9 cellular contexts compared by ENCODE assay signal in genomic region chr10:69567920-69568319, GRCh38. TPM values are rescaled to one million over a fixed set of nuclear protein-coding genes. Genes with fewer than 3 reads are reported as not detected.
DNase-seq lines count a peak whose midpoint lies in the region; ATAC-seq lines count a peak whose summit lies in the region.
"Had no signal": no experiment of that assay in that cellular context is flagged by ENCODE, and none has a peak within 500 bp of the region (broad histone marks: within the 10 kb centered on the region; RNA-seq: fewer than 3 reads in every experiment).

No MANE protein-coding gene starts in this region.

- H3K36me3 Mint-ChIP-seq in activated T-cell treated with anti-CD3 and anti-CD28 coated beads, Interleukin-2, amount 50 U/mL, for 24 hours (ENCODE audit: low read depth): no peaks in the 10 kb centered on the region
- no peaks in the 10 kb centered on the region for H3K36me3 Mint-ChIP-seq in activated CD4-positive, alpha-beta memory T cell treated with anti-CD3 and anti-CD28 coated beads, Interleukin-2, amount 10 ng/mL, durations not matched to agents 7 days and 5 days (ENCODE audit: low read depth)

- peaks cover 85% of the 10 kb centered on the region for H3K27me3 Mint-ChIP-seq in activated T-cell treated with anti-CD3 and anti-CD28 coated beads, Interleukin-2, amount 50 U/mL, for 24 hours
- H3K27me3 Mint-ChIP-seq in activated CD4-positive, alpha-beta memory T cell treated with anti-CD3 and anti-CD28 coated beads, Interleukin-2, amount 10 ng/mL, durations not matched to agents 7 days and 5 days: peaks cover 80% of the 10 kb centered on the region

- no peaks in the 10 kb centered on the region for H3K9me3 Mint-ChIP-seq in activated T-cell treated with anti-CD3 and anti-CD28 coated beads, Interleukin-2, amount 50 U/mL, for 24 hours
- no peaks in the 10 kb centered on the region for H3K9me3 Mint-ChIP-seq in activated CD4-positive, alpha-beta memory T cell treated with anti-CD3 and anti-CD28 coated beads, Interleukin-2, amount 10 ng/mL, durations not matched to agents 7 days and 5 days

- POLR2A ChIA-PET in activated CD4-positive, alpha-beta memory T cell treated with anti-CD3 and anti-CD28 coated beads, Interleukin-2, amount 10 ng/mL, durations not matched to agents 7 days and 5 days (lab: Charles Lee): no interaction called here

- peak; percentile 60 for DNase-seq in activated T-cell treated with anti-CD3 and anti-CD28 coated beads, Interleukin-2, amount 50 U/mL, for 24 hours
- DNase-seq in activated T-cell treated with anti-CD3 and anti-CD28 coated beads, Interleukin-2, amount 50 U/mL, for 1 hour: no peak
- peak; percentile 48 for DNase-seq in activated CD4-positive, alpha-beta memory T cell treated with anti-CD3 and anti-CD28 coated beads, Interleukin-2, amount 10 ng/mL, durations not matched to agents 7 days and 5 days
- DNase-seq in hepatic stellate cell (ENCODE audit: low spot score) (peak; percentile 68), NCI-H2029 (lab: John Stamatoyannopoulos, UW) (no peak)
- DNase-seq in stimulated activated naive CD8-positive, alpha-beta T cell treated with anti-CD3 and anti-CD28 coated beads, Interleukin-15, Interleukin-2, amounts not matched to agents 100 U/mL and 50 U/mL, for 24 hours: peak; percentile 56
- DNase-seq: spleen had no signal

- CTCF ChIA-PET in activated CD4-positive, alpha-beta memory T cell treated with anti-CD3 and anti-CD28 coated beads, Interleukin-2, amount 10 ng/mL, durations not matched to agents 7 days and 5 days (lab: Charles Lee): no interaction called here

- no peak overlapping the region for H3K27ac Mint-ChIP-seq in activated T-cell treated with anti-CD3 and anti-CD28 coated beads, Interleukin-2, amount 50 U/mL, for 24 hours
- H3K27ac Mint-ChIP-seq in activated CD4-positive, alpha-beta memory T cell treated with anti-CD3 and anti-CD28 coated beads, Interleukin-2, amount 10 ng/mL, durations not matched to agents 7 days and 5 days: no peak overlapping the region

- no peak for ATAC-seq in stimulated activated naive CD8-positive, alpha-beta T cell treated with anti-CD3 and anti-CD28 coated beads, Interleukin-15, Interleukin-2, amounts not matched to agents 100 U/mL and 50 U/mL, for 24 hours
- ATAC-seq in HG02970 (IDR thresholded peaks at IDR 0.05; ENCODE audit: low FRiP score, unreplicated experiment): no peak
- ATAC-seq in GM19324 (IDR thresholded peaks at IDR 0.05; ENCODE audit: low FRiP score, unreplicated experiment): no peak

- peaks cover 7% of the 10 kb centered on the region for H3K4me1 Mint-ChIP-seq in activated T-cell treated with anti-CD3 and anti-CD28 coated beads, Interleukin-2, amount 50 U/mL, for 24 hours (ENCODE audit: low read depth)
- peaks cover 6% of the 10 kb centered on the region for H3K4me1 Mint-ChIP-seq in activated CD4-positive, alpha-beta memory T cell treated with anti-CD3 and anti-CD28 coated beads, Interleukin-2, amount 10 ng/mL, durations not matched to agents 7 days and 5 days

- H3K4me3 Mint-ChIP-seq in activated T-cell treated with anti-CD3 and anti-CD28 coated beads, Interleukin-2, amount 50 U/mL, for 24 hours: no peak overlapping the region
- H3K4me3 Mint-ChIP-seq in activated CD4-positive, alpha-beta memory T cell treated with anti-CD3 and anti-CD28 coated beads, Interleukin-2, amount 10 ng/mL, durations not matched to agents 7 days and 5 days: no peak overlapping the region

RNA-seq across cellular contexts. Expression of gene NEUROG3, which starts 5.3 kb away (rescaled TPM):
- under 1 TPM in 1 of 2 experiments, not detected in 1; 0.23 TPM for total RNA-seq in activated CD4-positive, alpha-beta memory T cell treated with anti-CD3 and anti-CD28 coated beads, Interleukin-2, amount 10 ng/mL, durations not matched to agents 7 days and 5 days
- total RNA-seq: spleen had no signal

Comparison
In these comparisons a context has a peak if more than half of its experiments do, and no peak if none do; other contexts are left out.
1. DNase-seq: peak in activated T-cell treated with anti-CD3 and anti-CD28 coated beads, Interleukin-2, amount 50 U/mL, for 24 hours (single experiment), activated CD4-positive, alpha-beta memory T cell treated with anti-CD3 and anti-CD28 coated beads, Interleukin-2, amount 10 ng/mL, durations not matched to agents 7 days and 5 days (single experiment), hepatic stellate cell (single experiment) and stimulated activated naive CD8-positive, alpha-beta T cell treated with anti-CD3 and anti-CD28 coated beads, Interleukin-15, Interleukin-2, amounts not matched to agents 100 U/mL and 50 U/mL, for 24 hours (single experiment); none in activated T-cell treated with anti-CD3 and anti-CD28 coated beads, Interleukin-2, amount 50 U/mL, for 1 hour (single experiment) and NCI-H2029 (single experiment).